ENCODE assay signal across 23 cellular contexts in the genomic region with DNA sequence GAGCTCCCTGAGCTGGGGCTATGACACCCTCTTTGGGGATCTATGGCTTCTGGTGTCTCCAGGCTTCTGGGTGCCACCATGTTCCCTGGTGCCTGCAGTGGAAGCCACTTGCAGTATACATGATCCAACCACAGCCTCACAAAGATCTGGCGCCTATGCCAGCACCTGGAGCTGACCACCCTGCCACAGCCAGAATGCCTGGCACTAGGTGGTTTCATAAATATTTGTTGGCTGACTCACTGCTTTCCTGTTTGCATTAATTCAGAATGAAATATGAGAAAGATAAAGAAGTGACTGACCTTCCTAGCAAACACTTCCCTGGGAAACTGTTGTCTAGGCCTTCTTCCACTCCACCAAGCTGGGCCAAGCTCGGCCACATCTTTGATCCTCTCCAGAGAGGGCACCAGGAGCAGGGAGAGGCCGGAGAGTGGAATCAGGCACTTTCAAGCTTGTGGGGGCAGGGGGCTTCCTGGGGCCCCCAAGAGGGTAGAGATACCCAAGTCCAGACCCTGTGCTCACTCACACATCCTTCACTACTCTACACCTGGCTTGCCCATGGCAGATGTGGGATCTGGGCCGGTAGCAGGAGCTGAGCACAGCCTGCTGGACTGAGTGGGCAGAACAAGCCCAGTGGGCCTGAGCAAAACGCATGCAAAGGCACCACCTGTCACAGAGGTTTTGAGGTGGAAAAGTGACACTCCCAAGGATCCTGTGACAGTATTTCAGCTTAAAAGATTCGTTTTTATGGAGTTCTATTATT.
DNase-seq lines count a peak whose midpoint lies in the region; ATAC-seq, FAIRE-seq and TF ChIP-seq lines count a peak whose summit lies in the region.
"Had no signal": no experiment of that assay in that cellular context is flagged by ENCODE, and none has a peak within 500 bp of the region (broad histone marks: within the 10 kb centered on the region; RNA-seq: fewer than 3 reads in every experiment).

No MANE protein-coding gene starts in this region.

- H3K4me3 ChIP-seq in epithelial cell of proximal tubule (ENCODE audit: low read depth, low read length) = no peak overlapping the region
- H3K4me3 ChIP-seq: body of pancreas, heart right ventricle, psoas muscle, SK-N-MC, tibial nerve had no signal

- no peak for TF ChIP-seq POLR2A in GM12892 (IDR thresholded peaks at IDR 0.05; ENCODE audit: low read depth, low read length)

- ATAC-seq in HG03280 (IDR thresholded peaks at IDR 0.05; ENCODE audit: unreplicated experiment) = no peak
- ATAC-seq: body of pancreas; esophagus mucosa; heart right ventricle; natural killer cell treated with Interleukin-12 subunit alpha and Interleukin-12 subunit beta and Interleukin-15 and Interleukin-18, amount 100 ng/mL, for 72 hours; psoas muscle had no signal

- POLR2A ChIA-PET in RWPE1 (lab: Yijun Ruan, JAX; ENCODE audit: low non-redundant PET) = no interaction called here

- TF ChIP-seq CTCF in RWPE1 (conservative IDR thresholded peaks at IDR 0.05; ENCODE audit: low read depth) (no peak), epithelial cell of proximal tubule (conservative IDR thresholded peaks at IDR 0.05; ENCODE audit: low read depth, low read length) (peak; percentile 11)

- peak overlapping the region; percentile 80 for H3K27ac ChIP-seq in RWPE1
- H3K27ac ChIP-seq: 22Rv1, body of pancreas, heart right ventricle, psoas muscle, SK-N-MC, tibial nerve had no signal

- FAIRE-seq in urothelium cell line (lab: Jason Lieb, UNC) (peak; percentile 17), GM12892 (lab: Jason Lieb, UNC) (no peak)

- CTCF ChIA-PET in RWPE1 (lab: Yijun Ruan, JAX) = interaction anchor here (0.5 to 0.7 kb wide), 3 partner anchors 49 to 790 kb away, joined by 3 read pairs; no protein-coding TSS in a partner anchor

- DNase-seq in DMS 273 (lab: John Stamatoyannopoulos, UW; ENCODE audit: unreplicated experiment) (peak; percentile 8), DMS 273 treated with DMSO at 0.1 percent for 48 hours (lab: John Stamatoyannopoulos, UW) (no peak), RWPE1 (ENCODE audit: low spot score) (peak; percentile 26), epithelial cell of proximal tubule (ENCODE audit: low read depth) (no peak), urothelium cell line (ENCODE audit: low spot score) (peak; percentile 59), NCI-H1417 treated with DMSO at 0.1 percent for 48 hours (lab: John Stamatoyannopoulos, UW) (no peak), GM12892 (ENCODE audit: insufficient read length) (no peak)
- DNase-seq: activated CD4-positive, alpha-beta T cell treated with anti-CD3 and anti-CD28 coated beads for 4 hours; activated CD8-positive, alpha-beta memory T cell treated with anti-CD3 and anti-CD28 coated beads, Interleukin-2, amount 50 U/mL, for 48 hours; activated gamma-delta T cell treated with Interleukin-2 at 50 U/mL for 16 hours; body of pancreas; heart right ventricle; NCI-H2029 treated with DMSO at 0.1 percent for 48 hours; NCI-H524; OCI-M1; psoas muscle; stimulated activated naive CD4-positive, alpha-beta T cell had no signal

Comparison
In these comparisons a context has a peak if more than half of its experiments do, and no peak if none do; other contexts are left out.
1. DNase-seq: peak in DMS 273 (single experiment), RWPE1 (single experiment) and urothelium cell line (single experiment); none in DMS 273 treated with DMSO at 0.1 percent for 48 hours (single experiment), epithelial cell of proximal tubule (single experiment), NCI-H1417 treated with DMSO at 0.1 percent for 48 hours (single experiment) and GM12892 (single experiment).